Comparison of ENCODE assay signal across 27 cellular contexts in the genomic region with DNA sequence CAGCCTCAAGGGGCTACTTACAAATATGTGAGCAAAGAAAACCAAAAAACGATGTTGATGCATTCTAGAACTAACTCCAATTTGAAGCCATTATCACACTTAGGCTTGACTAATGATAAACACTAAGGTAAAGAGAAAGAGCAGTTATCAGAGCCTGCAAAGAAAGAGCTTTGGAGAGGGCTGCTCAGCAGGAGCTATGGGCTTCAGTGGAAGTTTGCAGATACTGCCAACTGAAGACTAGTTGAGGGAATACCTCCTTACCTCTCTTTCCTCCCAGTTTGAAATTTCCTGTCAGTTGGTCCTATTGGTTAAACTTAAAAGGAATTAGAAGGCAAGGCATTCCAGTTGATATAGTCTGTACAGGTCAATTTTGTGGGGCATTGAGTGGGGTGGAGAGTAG.
"Had no signal": no experiment of that assay in that cellular context is flagged by ENCODE, and none has a peak within 500 bp of the region (broad histone marks: within the 10 kb centered on the region; RNA-seq: fewer than 3 reads in every experiment).

No MANE protein-coding gene starts in this region.

- ATAC-seq: activated CD4-positive, alpha-beta T cell treated with anti-CD3 and anti-CD28 coated beads for 36 hours; activated CD8-positive, alpha-beta T cell treated with anti-CD3 and anti-CD28 coated beads, Interleukin-2, amount 10 ng/mL, durations not matched to agents 7 days and 5 days; activated naive CD8-positive, alpha-beta T cell treated with anti-CD3 and anti-CD28 coated beads, Interleukin-2, amount 50 U/mL, for 24 hours; Panc1 had no signal

- H3K9me3 ChIP-seq: SJCRH30 had no signal

- H3K4me1 ChIP-seq: SJCRH30 had no signal

- DNase-seq: activated CD4-positive, alpha-beta T cell treated with anti-CD3 and anti-CD28 coated beads for 36 hours; activated CD4-positive, alpha-beta T cell treated with anti-CD3 and anti-CD28 coated beads, Interleukin-2, amount 10 ng/mL, durations not matched to agents 7 days and 5 days; activated CD4-positive, alpha-beta T cell treated with anti-CD3 and anti-CD28 coated beads, Interleukin-2, amount 50 U/mL, for 48 hours; activated CD8-positive, alpha-beta T cell treated with anti-CD3 and anti-CD28 coated beads, Interleukin-2, amount 10 ng/mL, durations not matched to agents 7 days and 5 days; activated naive CD4-positive, alpha-beta T cell treated with anti-CD3 and anti-CD28 coated beads, Interleukin-2, amount 10 ng/mL, durations not matched to agents 7 days and 5 days; activated naive CD8-positive, alpha-beta T cell treated with anti-CD3 and anti-CD28 coated beads, Interleukin-2, amount 50 U/mL, for 24 hours; activated T-cell treated with anti-CD3 and anti-CD28 coated beads, Interleukin-2, amount 50 U/mL, for 24 hours; anterior cingulate cortex; caudate nucleus; cerebellar nuclear complex; MM.1S; MV-4-11; NCI-H1092; NCI-H1694; NCI-H2029 treated with DMSO at 0.1 percent for 48 hours; NCI-H510A; NCI-H774; SHP77; SJCRH30; T1000; WERI-Rb-1 had no signal

- H3K4me1 Mint-ChIP-seq: activated CD4-positive, alpha-beta T cell treated with anti-CD3 and anti-CD28 coated beads for 36 hours; activated naive CD8-positive, alpha-beta T cell treated with anti-CD3 and anti-CD28 coated beads, Interleukin-2, amount 50 U/mL, for 24 hours had no signal

- H3K27ac Mint-ChIP-seq: activated CD4-positive, alpha-beta T cell treated with anti-CD3 and anti-CD28 coated beads for 36 hours; activated CD4-positive, alpha-beta T cell treated with anti-CD3 and anti-CD28 coated beads, Interleukin-2, amount 10 ng/mL, durations not matched to agents 7 days and 5 days; activated CD8-positive, alpha-beta T cell treated with anti-CD3 and anti-CD28 coated beads, Interleukin-2, amount 10 ng/mL, durations not matched to agents 7 days and 5 days; activated naive CD4-positive, alpha-beta T cell treated with anti-CD3 and anti-CD28 coated beads, Interleukin-2, amount 10 ng/mL, durations not matched to agents 7 days and 5 days; activated naive CD8-positive, alpha-beta T cell; activated naive CD8-positive, alpha-beta T cell treated with anti-CD3 and anti-CD28 coated beads, Interleukin-2, amount 50 U/mL, for 24 hours; activated T-cell treated with anti-CD3 and anti-CD28 coated beads, Interleukin-2, amount 50 U/mL, for 24 hours; activated T-helper 1 cell treated with anti-CD3 and anti-CD28 coated beads, Interleukin-12 subunit alpha, Interleukin-12 subunit beta, Interleukin-2, Interleukin-4 antibody, amounts not matched to agents 30 ng/mL and 10 ng/mL and 1 ng/mL, durations not matched to agents 14 hours and 24 hours and 36 hours; brain had no signal

- H3K27me3 Mint-ChIP-seq: activated CD4-positive, alpha-beta T cell treated with anti-CD3 and anti-CD28 coated beads for 36 hours; activated CD4-positive, alpha-beta T cell treated with anti-CD3 and anti-CD28 coated beads, Interleukin-2, amount 10 ng/mL, durations not matched to agents 7 days and 5 days; activated naive CD4-positive, alpha-beta T cell treated with anti-CD3 and anti-CD28 coated beads, Interleukin-2, amount 10 ng/mL, durations not matched to agents 7 days and 5 days; activated naive CD8-positive, alpha-beta T cell; activated naive CD8-positive, alpha-beta T cell treated with anti-CD3 and anti-CD28 coated beads, Interleukin-2, amount 50 U/mL, for 24 hours; activated T-cell treated with anti-CD3 and anti-CD28 coated beads, Interleukin-2, amount 50 U/mL, for 24 hours; brain had no signal

- H3K27me3 ChIP-seq: SJCRH30 had no signal

- H3K4me3 Mint-ChIP-seq: activated CD4-positive, alpha-beta T cell treated with anti-CD3 and anti-CD28 coated beads for 36 hours; activated CD4-positive, alpha-beta T cell treated with anti-CD3 and anti-CD28 coated beads, Interleukin-2, amount 10 ng/mL, durations not matched to agents 7 days and 5 days; activated CD8-positive, alpha-beta T cell treated with anti-CD3 and anti-CD28 coated beads, Interleukin-2, amount 10 ng/mL, durations not matched to agents 7 days and 5 days; activated naive CD4-positive, alpha-beta T cell treated with anti-CD3 and anti-CD28 coated beads, Interleukin-2, amount 10 ng/mL, durations not matched to agents 7 days and 5 days; activated naive CD8-positive, alpha-beta T cell; activated naive CD8-positive, alpha-beta T cell treated with anti-CD3 and anti-CD28 coated beads, Interleukin-2, amount 50 U/mL, for 24 hours; activated T-cell treated with anti-CD3 and anti-CD28 coated beads, Interleukin-2, amount 50 U/mL, for 24 hours; activated T-helper 1 cell treated with anti-CD3 and anti-CD28 coated beads, Interleukin-12 subunit alpha, Interleukin-12 subunit beta, Interleukin-2, Interleukin-4 antibody, amounts not matched to agents 30 ng/mL and 10 ng/mL and 1 ng/mL, durations not matched to agents 14 hours and 24 hours and 36 hours; brain had no signal

- H3K4me2 ChIP-seq: KMS-11 had no signal

- H3K9me3 Mint-ChIP-seq: activated naive CD8-positive, alpha-beta T cell treated with anti-CD3 and anti-CD28 coated beads, Interleukin-2, amount 50 U/mL, for 24 hours; brain had no signal

- H3K9ac ChIP-seq: KMS-11 had no signal

- H3K36me3 Mint-ChIP-seq: activated naive CD4-positive, alpha-beta T cell treated with anti-CD3 and anti-CD28 coated beads, Interleukin-2, amount 10 ng/mL, durations not matched to agents 7 days and 5 days; activated naive CD8-positive, alpha-beta T cell; brain had no signal

- H3K36me3 ChIP-seq: SJCRH30, WERI-Rb-1 had no signal

- H3K27ac ChIP-seq: KMS-11, SJCRH30, SK-N-MC, WERI-Rb-1 had no signal

- H3K4me3 ChIP-seq: SJCRH30, SK-N-MC had no signal
